ENCODE assay signal across 1 cellular context in genomic region chr1:160547371-160547901, GRCh38.
TF ChIP-seq lines count a peak whose summit lies in the region.

No MANE protein-coding gene starts in this region.

TF ChIP-seq in H1, 55 proteins besides CTCF, POLR2A, EP300 and RAD21:
- TF ChIP-seq JUN (IDR thresholded peaks at IDR 0.05; ENCODE audit: low read depth, low read length) (no peak), RBBP5 (IDR thresholded peaks at IDR 0.05; ENCODE audit: borderline replicate concordance, low read depth, low read length) (no peak), SRF (IDR thresholded peaks at IDR 0.05; ENCODE audit: low read depth, low read length) (no peak), POLR2AphosphoS5 (IDR thresholded peaks at IDR 0.05; ENCODE audit: low read depth, low read length) (no peak), CHD7 (IDR thresholded peaks at IDR 0.05; ENCODE audit: insufficient replicate concordance, low read length) (no peak), SIRT6 (IDR thresholded peaks at IDR 0.05; ENCODE audit: low read length) (no peak), POU5F1 (IDR thresholded peaks at IDR 0.05; ENCODE audit: low read depth, low read length) (no peak), ASH2L (IDR thresholded peaks at IDR 0.05; ENCODE audit: low read length) (no peak), CEBPB (IDR thresholded peaks at IDR 0.05; ENCODE audit: low read depth, low read length) (no peak), HDAC6 (IDR thresholded peaks at IDR 0.05; ENCODE audit: low read depth, low read length) (no peak)
